ENCODE assay signal across 8 cellular contexts in the genomic region with DNA sequence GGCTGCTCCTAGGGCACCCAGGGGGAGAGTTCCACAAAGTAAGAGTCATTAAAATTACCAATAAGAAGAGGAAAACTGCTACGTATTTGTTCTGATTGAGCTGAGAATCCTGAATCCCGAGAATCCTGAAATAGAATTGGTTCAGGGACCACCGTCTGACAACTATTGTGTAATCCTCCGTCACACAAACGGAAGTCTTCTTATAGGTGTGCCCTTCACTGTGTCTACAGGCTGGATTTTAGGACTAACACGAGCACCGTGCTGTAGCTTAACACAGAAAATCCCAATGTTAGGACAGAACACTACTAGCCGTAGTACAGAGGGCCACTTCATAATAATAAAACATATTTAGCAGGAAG. TPM values are rescaled to one million over a fixed set of nuclear protein-coding genes. Genes with fewer than 3 reads are reported as not detected.
DNase-seq lines count a peak whose midpoint lies in the region; ATAC-seq and TF ChIP-seq lines count a peak whose summit lies in the region.

No MANE protein-coding gene starts in this region.

- H3K27ac Mint-ChIP-seq in activated B cell treated with CpG ODN at 0.5 μM for 24 hours (no peak overlapping the region), immature natural killer cell (no peak overlapping the region)

- intact Hi-C loops in activated B cell treated with CpG ODN at 0.5 μM for 24 hours (cut with micrococcal nuclease): no loop called here

- TF ChIP-seq RAD21 in SK-N-SH (IDR thresholded peaks at IDR 0.05; ENCODE audit: low read length): no peak

- DNase-seq in SK-N-SH: no peak
- no peak for DNase-seq in activated B cell treated with CpG ODN at 0.5 μM for 24 hours
- no peak for DNase-seq in immature natural killer cell
- DNase-seq in suprapubic skin (ENCODE audit: low spot score in 2 of 2): no peak
- no peak for DNase-seq in NCI-H524 treated with DMSO at 0.1 percent for 48 hours (lab: John Stamatoyannopoulos, UW)
- no peak for DNase-seq in SHP77 treated with DMSO at 0.1 percent for 48 hours (lab: John Stamatoyannopoulos, UW)
- DNase-seq in mucosa of gallbladder (ENCODE audit: low spot score): no peak

- 96% methylated on average over 8 of the region's 8 CpGs for WGBS in SK-N-SH (ENCODE audit: low lambda C conversion rate)
- 61% methylated on average over 8 of the region's 8 CpGs for WGBS in suprapubic skin

- TF ChIP-seq CTCF in SK-N-SH (IDR thresholded peaks at IDR 0.05) (no peak), activated B cell treated with CpG ODN at 0.5 μM for 24 hours (IDR thresholded peaks at IDR 0.05) (no peak), suprapubic skin (IDR thresholded peaks at IDR 0.05) (no peak)

- H3K4me3 Mint-ChIP-seq in activated B cell treated with CpG ODN at 0.5 μM for 24 hours (peak overlapping the region; percentile 77), immature natural killer cell (peak overlapping the region; percentile 75 to 89 (median 81))

- H3K9me3 ChIP-seq in SK-N-SH: no peaks in the 10 kb centered on the region
- peaks cover 4% of the 10 kb centered on the region for H3K9me3 ChIP-seq in suprapubic skin

- CTCF ChIA-PET in SK-N-SH (lab: Yijun Ruan, JAX): interaction anchor here (0.6 to 2.1 kb wide), 30 partner anchors 9 to 1599 kb away, joined by 3 to 16 read pairs (median 4); a partner anchor contains a TSS
- CTCF ChIA-PET in activated B cell treated with CpG ODN at 0.5 μM for 24 hours (lab: Charles Lee): interaction anchor here (0.8 to 2.7 kb wide), 10 partner anchors 10 to 268 kb away, joined by 3 to 19 read pairs (median 4); no protein-coding TSS in a partner anchor

- H3K36me3 Mint-ChIP-seq in activated B cell treated with CpG ODN at 0.5 μM for 24 hours (ENCODE audit: low read depth) (no peaks in the 10 kb centered on the region), immature natural killer cell (no peaks in the 10 kb centered on the region)

- ATAC-seq in SK-N-SH treated with all-trans-retinoic acid at 6 μM for 48 hours: no peak
- ATAC-seq in activated B cell treated with CpG ODN at 0.5 μM for 24 hours (ENCODE audit: low read depth): no peak

- TF ChIP-seq EP300 in SK-N-SH (IDR thresholded peaks at IDR 0.05; ENCODE audit: borderline replicate concordance in 1 of 2, low read depth in 1 of 2, low read length in 1 of 2): no peak
- TF ChIP-seq EP300 in suprapubic skin (IDR thresholded peaks at IDR 0.05): no peak

- H3K79me2 ChIP-seq in SK-N-SH (ENCODE audit: insufficient read depth): no peaks in the 10 kb centered on the region

- H3K9me2 ChIP-seq in SK-N-SH: no peaks in the 10 kb centered on the region

- H3K36me3 ChIP-seq in SK-N-SH (replicated peaks in 1 of 2; ENCODE audit: control insufficient read depth in 1 of 2, insufficient read depth in 2 of 2, low read length in 1 of 2) (no peaks in the 10 kb centered on the region), suprapubic skin (no peaks in the 10 kb centered on the region)

- H3K4me3 ChIP-seq in SK-N-SH (ENCODE audit: low read depth in 2 of 2, low read length in 1 of 2) (peak overlapping the region; percentile 38 to 62), suprapubic skin (peak overlapping the region; percentile 56)

- H3K27me3 ChIP-seq in SK-N-SH (ENCODE audit: insufficient read depth) (no peaks in the 10 kb centered on the region), suprapubic skin (no peaks in the 10 kb centered on the region)

- peak overlapping the region; percentile 75 for H3K4me2 ChIP-seq in SK-N-SH

- no peak overlapping the region for H3K27ac ChIP-seq in SK-N-SH (ENCODE audit: low read depth in 2 of 2, low read length in 1 of 2)
- H3K27ac ChIP-seq in suprapubic skin: no peak overlapping the region

- H3K9ac ChIP-seq in SK-N-SH: no peak overlapping the region

- H4K20me1 ChIP-seq in SK-N-SH (ENCODE audit: insufficient read depth): no peaks in the 10 kb centered on the region

- peaks cover 0 to 10% of the 10 kb centered on the region in 2 experiments; a peak in 1 of 4 replicates for H3K4me1 ChIP-seq in SK-N-SH (ENCODE audit: control insufficient read depth in 1 of 2, insufficient read depth in 2 of 2, low read depth in 1 of 2, low read length in 1 of 2)
- H3K4me1 ChIP-seq in suprapubic skin: peaks cover 12% of the 10 kb centered on the region

- H3F3A ChIP-seq in SK-N-SH (replicated peaks; ENCODE audit: insufficient read depth): no peaks in the 10 kb centered on the region

- POLR2A ChIA-PET in SK-N-SH (lab: Yijun Ruan, JAX): no interaction called here
- POLR2A ChIA-PET in activated B cell treated with CpG ODN at 0.5 μM for 24 hours (lab: Charles Lee): interaction anchor here (0.9 kb wide), 1 partner anchor 39 kb away, joined by 3 read pairs; no protein-coding TSS in a partner anchor

- peaks cover 4% of the 10 kb centered on the region for H3K9me3 Mint-ChIP-seq in activated B cell treated with CpG ODN at 0.5 μM for 24 hours
- H3K9me3 Mint-ChIP-seq in immature natural killer cell: peaks cover 0 to 4% (median 0%) of the 10 kb centered on the region in 6 donors

- H3K4me1 Mint-ChIP-seq in activated B cell treated with CpG ODN at 0.5 μM for 24 hours (peaks cover 20% of the 10 kb centered on the region), immature natural killer cell (peaks cover 8 to 16% of the 10 kb centered on the region in 2 donors)

- TF ChIP-seq POLR2A in suprapubic skin (IDR thresholded peaks at IDR 0.05): no peak

- H3K27me3 Mint-ChIP-seq in activated B cell treated with CpG ODN at 0.5 μM for 24 hours: peaks cover 2% of the 10 kb centered on the region
- peaks cover 1 to 7% (median 7%) of the 10 kb centered on the region in 3 donors for H3K27me3 Mint-ChIP-seq in immature natural killer cell (ENCODE audit: low read depth in 3 of 3)

- H2AFZ ChIP-seq in SK-N-SH (ENCODE audit: low read depth): peak overlapping the region; percentile 70; the same call in 1 of the 2 replicates

TF ChIP-seq in SK-N-SH, 30 proteins besides CTCF, POLR2A, EP300 and RAD21 (continues in another document):
- TF ChIP-seq JUND (IDR thresholded peaks at IDR 0.05) (no peak), CHD2 (IDR thresholded peaks at IDR 0.05; ENCODE audit: low read length, partially characterized antibody) (no peak), GATA2 (CRISPR knock-in tag; IDR thresholded peaks at IDR 0.05) (no peak), ELF1 (IDR thresholded peaks at IDR 0.05) (no peak), SMC3 (IDR thresholded peaks at IDR 0.05; ENCODE audit: low read depth, low read length) (no peak), RCOR1 (IDR thresholded peaks at IDR 0.05; ENCODE audit: low read length) (no peak)
- TF ChIP-seq, protein P1, sequence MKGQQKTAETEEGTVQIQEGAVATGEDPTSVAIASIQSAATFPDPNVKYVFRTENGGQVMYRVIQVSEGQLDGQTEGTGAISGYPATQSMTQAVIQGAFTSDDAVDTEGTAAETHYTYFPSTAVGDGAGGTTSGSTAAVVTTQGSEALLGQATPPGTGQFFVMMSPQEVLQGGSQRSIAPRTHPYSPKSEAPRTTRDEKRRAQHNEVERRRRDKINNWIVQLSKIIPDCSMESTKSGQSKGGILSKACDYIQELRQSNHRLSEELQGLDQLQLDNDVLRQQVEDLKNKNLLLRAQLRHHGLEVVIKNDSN (IDR thresholded peaks at IDR 0.05; ENCODE audit: borderline replicate concordance, low read depth): no peak
- TF ChIP-seq, protein P2, sequence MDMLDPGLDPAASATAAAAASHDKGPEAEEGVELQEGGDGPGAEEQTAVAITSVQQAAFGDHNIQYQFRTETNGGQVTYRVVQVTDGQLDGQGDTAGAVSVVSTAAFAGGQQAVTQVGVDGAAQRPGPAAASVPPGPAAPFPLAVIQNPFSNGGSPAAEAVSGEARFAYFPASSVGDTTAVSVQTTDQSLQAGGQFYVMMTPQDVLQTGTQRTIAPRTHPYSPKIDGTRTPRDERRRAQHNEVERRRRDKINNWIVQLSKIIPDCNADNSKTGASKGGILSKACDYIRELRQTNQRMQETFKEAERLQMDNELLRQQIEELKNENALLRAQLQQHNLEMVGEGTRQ (IDR thresholded peaks at IDR 0.05; ENCODE audit: borderline replicate concordance, low read depth, low read length): no peak

TF ChIP-seq in SK-N-SH treated with all-trans-retinoic acid at 6 μM for 48 hours, 23 proteins besides CTCF, POLR2A, EP300 and RAD21 (continues in another document):
- TF ChIP-seq, protein P3, sequence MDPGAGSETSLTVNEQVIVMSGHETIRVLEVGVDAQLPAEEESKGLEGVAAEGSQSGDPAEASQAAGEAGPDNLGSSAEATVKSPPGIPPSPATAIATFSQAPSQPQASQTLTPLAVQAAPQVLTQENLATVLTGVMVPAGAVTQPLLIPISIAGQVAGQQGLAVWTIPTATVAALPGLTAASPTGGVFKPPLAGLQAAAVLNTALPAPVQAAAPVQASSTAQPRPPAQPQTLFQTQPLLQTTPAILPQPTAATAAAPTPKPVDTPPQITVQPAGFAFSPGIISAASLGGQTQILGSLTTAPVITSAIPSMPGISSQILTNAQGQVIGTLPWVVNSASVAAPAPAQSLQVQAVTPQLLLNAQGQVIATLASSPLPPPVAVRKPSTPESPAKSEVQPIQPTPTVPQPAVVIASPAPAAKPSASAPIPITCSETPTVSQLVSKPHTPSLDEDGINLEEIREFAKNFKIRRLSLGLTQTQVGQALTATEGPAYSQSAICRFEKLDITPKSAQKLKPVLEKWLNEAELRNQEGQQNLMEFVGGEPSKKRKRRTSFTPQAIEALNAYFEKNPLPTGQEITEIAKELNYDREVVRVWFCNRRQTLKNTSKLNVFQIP (CRISPR knock-in tag; IDR thresholded peaks at IDR 0.05; ENCODE audit: borderline replicate concordance, low read depth): no peak
- TF ChIP-seq BACH2 (CRISPR knock-in tag; IDR thresholded peaks at IDR 0.05; ENCODE audit: borderline replicate concordance): no peak
- no peak for TF ChIP-seq ISL1 (CRISPR knock-in tag; IDR thresholded peaks at IDR 0.05)
- no peak for TF ChIP-seq ESRRG (CRISPR knock-in tag; IDR thresholded peaks at IDR 0.05)
- TF ChIP-seq OSR1 (CRISPR knock-in tag; IDR thresholded peaks at IDR 0.05): no peak
- no peak for TF ChIP-seq ZNF70 (CRISPR knock-in tag; IDR thresholded peaks at IDR 0.05)
- TF ChIP-seq ZNF8 (CRISPR knock-in tag; IDR thresholded peaks at IDR 0.05): no peak

RNA-seq across cellular contexts. Expression of a gene that starts 50.6 kb away (rescaled TPM):
- 8.0 and 10.9 TPM in 2 replicates for polyA plus RNA-seq in SK-N-SH (2012; rRNA removed)
- 8.7 and 9.7 TPM in 2 replicates for polyA plus RNA-seq in SK-N-SH (2012; cell fraction: cytosol; rRNA removed)
- polyA plus RNA-seq in SK-N-SH (2012; cell fraction: nucleus; rRNA removed): 7.6 and 8.8 TPM in 2 replicates
- total RNA-seq in activated B cell treated with CpG ODN at 0.5 μM for 24 hours: 0.15 TPM in 1 of 2 replicates, not detected in the other
- polyA plus RNA-seq in immature natural killer cell: not detected
- 1 to 10 TPM in 1 of 4 donors, under 1 TPM in 3; 0.11 to 1.0 (median 0.83) TPM for total RNA-seq in suprapubic skin
- total RNA-seq in mucosa of gallbladder: 0.14 TPM

RNA-seq across cellular contexts. Expression of a gene that starts 59.8 kb away (rescaled TPM):
- 8.3 and 8.6 TPM in 2 replicates for polyA plus RNA-seq in SK-N-SH (2012; rRNA removed)
- polyA plus RNA-seq in SK-N-SH (2012; cell fraction: cytosol; rRNA removed): 13.4 and 14.3 TPM in 2 replicates
- polyA plus RNA-seq in SK-N-SH (2012; cell fraction: nucleus; rRNA removed): 3.0 and 5.1 TPM in 2 replicates
- 13.6 and 14.1 TPM in 2 replicates for total RNA-seq in activated B cell treated with CpG ODN at 0.5 μM for 24 hours
- 10 to 100 TPM in 1 of 3 donors, 1 to 10 TPM in 2; 7.2 to 13.2 (median 9.7) TPM for polyA plus RNA-seq in immature natural killer cell
- 10 to 100 TPM; 20.8 to 30.7 (median 27.8) TPM for total RNA-seq in suprapubic skin
- 18.1 TPM for total RNA-seq in mucosa of gallbladder
